ENCODE assay signal across 22 cellular contexts in genomic region chr7:70374772-70375533, GRCh38.
"Had no signal": no experiment of that assay in that cellular context is flagged by ENCODE, and none has a peak within 500 bp of the region (broad histone marks: within the 10 kb centered on the region; RNA-seq: fewer than 3 reads in every experiment).

No MANE protein-coding gene starts in this region.

- H3K4me3 Mint-ChIP-seq: activated naive CD8-positive, alpha-beta T cell; natural killer cell treated with Interleukin-12 subunit alpha and Interleukin-12 subunit beta and Interleukin-15 and Interleukin-18, amount 100 ng/mL, for 72 hours; T-helper 17 cell had no signal

- H3K9me3 Mint-ChIP-seq: natural killer cell treated with Interleukin-12 subunit alpha and Interleukin-12 subunit beta and Interleukin-15 and Interleukin-18, amount 100 ng/mL, for 72 hours had no signal

- H3K36me3 Mint-ChIP-seq: activated naive CD8-positive, alpha-beta T cell; natural killer cell treated with Interleukin-12 subunit alpha and Interleukin-12 subunit beta and Interleukin-15 and Interleukin-18, amount 100 ng/mL, for 72 hours had no signal

- H3K4me1 Mint-ChIP-seq: T-helper 17 cell had no signal

- DNase-seq: activated CD4-positive, alpha-beta T cell treated with anti-CD3 and anti-CD28 coated beads for 48 hours; activated CD4-positive, alpha-beta T cell treated with anti-CD3 and anti-CD28 coated beads, Interleukin-2, amount 50 U/mL, for 48 hours; activated CD8-positive, alpha-beta memory T cell treated with anti-CD3 and anti-CD28 coated beads for 24 hours; activated effector memory CD4-positive, alpha-beta T cell treated with Interleukin-2 at 50 U/mL for 16 hours; activated naive CD4-positive, alpha-beta T cell treated with Interleukin-2 at 50 U/mL for 16 hours; anterior cingulate cortex; brain microvascular endothelial cell; central memory CD4-positive, alpha-beta T cell; dermis blood vessel endothelial cell; effector CD4-positive, alpha-beta T cell; foreskin keratinocyte; heart right ventricle; mesendoderm; mucosa of descending colon; stimulated activated CD4-positive, alpha-beta T cell treated with anti-CD3 and anti-CD28 coated beads, Interleukin-15, amount 100 ng/mL, for 24 hours; stimulated activated naive CD4-positive, alpha-beta T cell; T-helper 17 cell; T1000; WERI-Rb-1 had no signal

- H3K27me3 Mint-ChIP-seq: activated naive CD8-positive, alpha-beta T cell; natural killer cell treated with Interleukin-12 subunit alpha and Interleukin-12 subunit beta and Interleukin-15 and Interleukin-18, amount 100 ng/mL, for 72 hours; progenitor cell of endocrine pancreas; T-helper 17 cell had no signal

- H3K27ac Mint-ChIP-seq: activated naive CD8-positive, alpha-beta T cell; natural killer cell treated with Interleukin-12 subunit alpha and Interleukin-12 subunit beta and Interleukin-15 and Interleukin-18, amount 100 ng/mL, for 72 hours; progenitor cell of endocrine pancreas; T-helper 17 cell had no signal
